Comparison of ENCODE assay signal across 8 cellular contexts in the genomic region with DNA sequence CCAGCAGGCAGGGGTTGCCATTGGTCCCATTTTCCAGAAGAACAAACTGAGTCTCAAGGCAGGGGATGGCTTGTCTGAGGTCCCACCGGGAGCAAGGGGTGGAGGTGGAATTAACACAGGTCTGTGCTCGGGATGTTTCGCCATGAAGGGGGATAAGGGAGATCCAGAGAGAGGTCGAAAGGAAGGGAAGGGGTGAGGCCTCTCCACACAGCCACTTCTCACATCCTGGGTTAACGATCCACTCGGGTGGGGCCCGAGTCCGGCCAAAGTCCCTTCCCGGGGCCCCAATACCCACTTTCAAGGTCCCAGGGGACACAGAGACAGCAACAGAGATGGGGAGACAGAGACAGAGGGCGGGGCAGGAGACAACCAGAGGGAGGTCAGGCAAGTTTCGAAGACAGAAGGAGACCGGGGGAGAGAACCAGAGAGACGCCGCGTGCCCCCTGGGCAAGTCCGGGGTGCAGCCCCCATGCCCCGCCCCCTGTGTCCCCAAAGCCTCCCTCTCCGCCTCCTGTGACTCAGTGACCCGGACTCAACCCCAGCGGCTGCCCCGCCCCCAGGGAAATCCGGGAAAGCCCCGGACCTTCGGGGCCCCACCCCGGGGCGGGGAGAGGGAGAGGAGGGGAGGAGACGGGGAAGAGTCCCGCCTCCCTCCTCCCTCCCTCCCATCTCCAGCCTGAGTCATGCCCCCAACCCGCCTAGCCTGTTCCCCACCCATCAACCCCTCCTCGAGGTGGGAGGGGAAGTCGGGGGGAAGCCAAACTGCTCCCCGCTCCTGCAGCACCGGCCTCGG. TPM values are rescaled to one million over a fixed set of nuclear protein-coding genes. Genes with fewer than 3 reads are reported as not detected.
DNase-seq lines count a peak whose midpoint lies in the region; ATAC-seq and TF ChIP-seq lines count a peak whose summit lies in the region.

No MANE protein-coding gene starts in this region.

- H3K9me3 ChIP-seq in endodermal cell (ENCODE audit: control insufficient read depth, low read length), result no peaks in the 10 kb centered on the region

- TF ChIP-seq CTCF in endodermal cell (conservative IDR thresholded peaks at IDR 0.05) (no peak), mesothelial cell of epicardium (IDR thresholded peaks at IDR 0.05; ENCODE audit: unreplicated experiment) (no peak)

- H3K9ac ChIP-seq in endodermal cell (ENCODE audit: extremely low read depth, low read length, poor library complexity, severe bottlenecking), result no peak overlapping the region

- H3K27ac Mint-ChIP-seq in endodermal cell (no peak overlapping the region), mesothelial cell of epicardium (peak overlapping the region; percentile 96)

- peaks cover 41% of the 10 kb centered on the region for H3K27me3 ChIP-seq in endodermal cell (ENCODE audit: control insufficient read depth, insufficient read depth, low read length, poor library complexity, severe bottlenecking)

- ATAC-seq in HG02571 (IDR thresholded peaks at IDR 0.05; ENCODE audit: unreplicated experiment) (peak; percentile 43), HG03108 (IDR thresholded peaks at IDR 0.05; ENCODE audit: unreplicated experiment) (no peak)

- H3K4me3 Mint-ChIP-seq in endodermal cell, result peak overlapping the region; percentile 59
- H3K4me3 Mint-ChIP-seq in mesothelial cell of epicardium, result peak overlapping the region; percentile 81

- 3 to 15% methylated on average over 7 to 30 of the region's 34 CpGs for WGBS in endodermal cell (ENCODE audit: insufficient coverage in 1 of 2, insufficient read length in 1 of 2), 2 experiments

- H3K4me1 ChIP-seq in endodermal cell (ENCODE audit: control insufficient read depth, insufficient read depth, low read length), result no peaks in the 10 kb centered on the region

- H3K27me3 Mint-ChIP-seq in endodermal cell (ENCODE audit: insufficient read depth), result peaks cover 72% of the 10 kb centered on the region
- peaks cover 4% of the 10 kb centered on the region for H3K27me3 Mint-ChIP-seq in mesothelial cell of epicardium (ENCODE audit: low read depth)

- peaks cover 6% of the 10 kb centered on the region for H3K4me1 Mint-ChIP-seq in endodermal cell
- H3K4me1 Mint-ChIP-seq in mesothelial cell of epicardium, result peaks cover 38% of the 10 kb centered on the region

- peak overlapping the region; percentile 81 for H3K4me3 ChIP-seq in endodermal cell (ENCODE audit: low read length)

- H3K36me3 ChIP-seq in endodermal cell (ENCODE audit: control insufficient read depth, insufficient read depth, low read length), result no peaks in the 10 kb centered on the region

- DNase-seq in GDM1 (lab: John Stamatoyannopoulos, UW) (peak; percentile 85), NCI-H774 (lab: John Stamatoyannopoulos, UW) (peak; percentile 63), endodermal cell (peak; percentile 93), mesothelial cell of epicardium (ENCODE audit: low spot score in 2 of 2, unreplicated experiment in 2 of 2) (peak; percentile 75 to 79)
- DNase-seq in activated CD8-positive, alpha-beta memory T cell treated with anti-CD3 and anti-CD28 coated beads, Interleukin-2, amount 50 U/mL, for 24 hours (ENCODE audit: extremely low read depth), result peak; percentile 79
- DNase-seq in stimulated activated CD8-positive, alpha-beta memory T cell treated with anti-CD3 and anti-CD28 coated beads, Interleukin-15, amount 100 ng/mL, for 48 hours (ENCODE audit: low read depth in 2 of 2), result peak; percentile 87

- no peaks in the 10 kb centered on the region for H3K9me3 Mint-ChIP-seq in endodermal cell
- no peaks in the 10 kb centered on the region for H3K9me3 Mint-ChIP-seq in mesothelial cell of epicardium

- H3K36me3 Mint-ChIP-seq in endodermal cell (ENCODE audit: low read depth) (no peaks in the 10 kb centered on the region), mesothelial cell of epicardium (peaks cover 3% of the 10 kb centered on the region)

- no peak overlapping the region for H3K27ac ChIP-seq in endodermal cell (ENCODE audit: low read depth, low read length)

RNA-seq across cellular contexts. Expression of gene BCL3, which starts 1.4 kb away (rescaled TPM):
- total RNA-seq in endodermal cell (1 to 10 TPM; 1.8 to 6.2 TPM), mesothelial cell of epicardium (14.9 to 21.5 TPM (median 20.1 TPM) in 3 replicates)
- 2.0 TPM for polyA plus RNA-seq in endodermal cell (2013, experiment 1 of 2)
- polyA plus RNA-seq in endodermal cell (2013, experiment 2 of 2), result 3.0 TPM

RNA-seq across cellular contexts. Expression of gene CBLC, which starts 30.5 kb away (rescaled TPM):
- total RNA-seq in endodermal cell, result 10 to 100 TPM in 1 of 2 donors, 1 to 10 TPM in 1; 6.6 to 15.5 TPM
- polyA plus RNA-seq in endodermal cell (2013, experiment 1 of 2), result 1.9 TPM
- polyA plus RNA-seq in endodermal cell (2013, experiment 2 of 2), result 0.83 TPM
- total RNA-seq in mesothelial cell of epicardium, result 8.5 to 10.8 TPM (median 8.8 TPM) in 3 replicates

RNA-seq across cellular contexts. Expression of gene CEACAM16, which starts 48.2 kb away (rescaled TPM):
- total RNA-seq in endodermal cell, result not detected
- polyA plus RNA-seq in endodermal cell (2013, experiment 1 of 2), result not detected
- not detected for polyA plus RNA-seq in endodermal cell (2013, experiment 2 of 2)
- not detected in 3 replicates for total RNA-seq in mesothelial cell of epicardium
